ENCODE assay signal across 14 cellular contexts in genomic region chr1:243841507-243841906, GRCh38. TPM values are rescaled to one million over a fixed set of nuclear protein-coding genes. Genes with fewer than 3 reads are reported as not detected.
DNase-seq lines count a peak whose midpoint lies in the region; FAIRE-seq and TF ChIP-seq lines count a peak whose summit lies in the region.
"Had no signal": no experiment of that assay in that cellular context is flagged by ENCODE, and none has a peak within 500 bp of the region (broad histone marks: within the 10 kb centered on the region; RNA-seq: fewer than 3 reads in every experiment).

No MANE protein-coding gene starts in this region.

- H3K27me3 ChIP-seq in osteoblast (ENCODE audit: insufficient read depth, low read length): no peaks in the 10 kb centered on the region
- no peaks in the 10 kb centered on the region for H3K27me3 ChIP-seq in right atrium auricular region

- H2AFZ ChIP-seq in osteoblast (ENCODE audit: low read length): no peak overlapping the region

- H3K36me3 ChIP-seq in osteoblast (ENCODE audit: insufficient read depth, low read length): no peaks in the 10 kb centered on the region
- H3K36me3 ChIP-seq in right atrium auricular region: peaks cover 3% of the 10 kb centered on the region

- H3K4me1 ChIP-seq in osteoblast (ENCODE audit: insufficient read depth, low read length) (peaks cover 31% of the 10 kb centered on the region), right atrium auricular region (peaks cover 0 to 15% of the 10 kb centered on the region in 2 donors)

- H3K4me1 Mint-ChIP-seq in endothelial cell (ENCODE audit: unreplicated experiment): peaks cover 10% of the 10 kb centered on the region

- H4K20me1 ChIP-seq in osteoblast (ENCODE audit: insufficient read depth, low read length): no peaks in the 10 kb centered on the region

- H3K4me3 ChIP-seq in osteoblast (ENCODE audit: insufficient read depth, low read length) (no peak overlapping the region), right atrium auricular region (no peak overlapping the region)

- H3K27ac ChIP-seq in osteoblast (ENCODE audit: low read depth, low read length): peak overlapping the region; percentile 11
- H3K27ac ChIP-seq in right atrium auricular region: no peak overlapping the region
- H3K27ac ChIP-seq: C4-2B had no signal

- peaks cover 12% of the 10 kb centered on the region for H3K36me3 Mint-ChIP-seq in endothelial cell (ENCODE audit: low read depth, unreplicated experiment)

- TF ChIP-seq CTCF in endothelial cell (IDR thresholded peaks at IDR 0.05; ENCODE audit: unreplicated experiment) (no peak), osteoblast (IDR thresholded peaks at IDR 0.05; ENCODE audit: extremely low read depth, low read depth, low read length) (no peak), right atrium auricular region (IDR thresholded peaks at IDR 0.05) (no peak)

- peak; percentile 68 for DNase-seq in EH (ENCODE audit: low read depth)
- DNase-seq in RCC 7860 (ENCODE audit: low spot score): no peak
- no peak for DNase-seq in endothelial cell (ENCODE audit: low spot score)
- no peak for DNase-seq in osteoblast (ENCODE audit: insufficient read length, low spot score, missing footprints)
- DNase-seq in activated T-cell treated with anti-CD3 and anti-CD28 coated beads for 4 hours: no peak
- DNase-seq in anterior cingulate cortex (lab: John Stamatoyannopoulos, UW): no peak
- DNase-seq in right atrium auricular region (ENCODE audit: low spot score): no peak
- DNase-seq: activated CD4-positive, alpha-beta memory T cell treated with anti-CD3 and anti-CD28 coated beads for 36 hours; foreskin melanocyte; naive thymus-derived CD8-positive, alpha-beta T cell; NCI-H2171; SW 1271 had no signal

- peak; percentile 85 for FAIRE-seq in RCC 7860 (lab: Jason Lieb, UNC)

- H3K4me2 ChIP-seq in osteoblast (ENCODE audit: insufficient read depth, low read length): peak overlapping the region; percentile 35

- no peak overlapping the region for H3K4me3 Mint-ChIP-seq in endothelial cell (ENCODE audit: unreplicated experiment)
- H3K4me3 Mint-ChIP-seq: activated CD4-positive, alpha-beta memory T cell treated with anti-CD3 and anti-CD28 coated beads for 36 hours had no signal

- H3K27me3 Mint-ChIP-seq in endothelial cell (ENCODE audit: unreplicated experiment): peaks cover 2% of the 10 kb centered on the region
- H3K27me3 Mint-ChIP-seq: activated CD4-positive, alpha-beta memory T cell treated with anti-CD3 and anti-CD28 coated beads for 36 hours; brain; naive thymus-derived CD8-positive, alpha-beta T cell had no signal

- H3K79me2 ChIP-seq in osteoblast (ENCODE audit: insufficient read depth, low read length): peaks cover 81% of the 10 kb centered on the region

- H3K9me3 ChIP-seq in osteoblast (ENCODE audit: low read depth, low read length) (no peaks in the 10 kb centered on the region), right atrium auricular region (peaks cover 0 to 3% of the 10 kb centered on the region in 2 donors)

- H3K9me3 Mint-ChIP-seq in endothelial cell (ENCODE audit: unreplicated experiment): no peaks in the 10 kb centered on the region

- H3K27ac Mint-ChIP-seq in endothelial cell (ENCODE audit: unreplicated experiment): peak overlapping the region; percentile 72
- H3K27ac Mint-ChIP-seq: activated CD4-positive, alpha-beta memory T cell treated with anti-CD3 and anti-CD28 coated beads for 36 hours; brain had no signal

RNA-seq across cellular contexts. Expression of gene AKT3, which starts 8.5 kb away (rescaled TPM):
- total RNA-seq in endothelial cell (ENCODE audit: unreplicated experiment) (87.3 TPM), osteoblast (38.7 and 41.3 TPM in 2 replicates), right atrium auricular region (10 to 100 TPM; 13.6 to 31.2 TPM)
